ENCODE assay signal across 25 cellular contexts in the genomic region with DNA sequence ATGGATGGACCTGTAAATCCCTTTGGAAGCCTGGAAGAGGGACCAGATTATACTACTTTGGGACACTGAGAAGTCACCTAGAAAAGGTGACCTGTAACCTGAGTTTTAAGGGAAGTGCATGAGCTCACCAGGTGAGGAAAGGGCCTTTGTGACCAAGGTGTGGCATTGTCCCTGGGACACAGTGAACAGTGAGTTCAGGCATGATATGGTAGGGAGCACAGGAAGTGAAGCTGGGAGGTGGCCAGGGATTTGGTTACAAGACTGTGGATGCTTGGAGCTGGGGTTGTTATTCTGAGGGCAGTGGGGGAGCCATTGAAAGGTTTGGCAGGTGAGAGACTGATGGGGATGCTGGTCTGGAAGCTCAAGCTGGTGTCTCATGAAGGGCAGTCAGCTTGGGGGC. TPM values are rescaled to one million over a fixed set of nuclear protein-coding genes. Genes with fewer than 3 reads are reported as not detected.
A peak's percentile ranks its signal among the peaks of the same experiment; 100 is the strongest.
DNase-seq lines count a peak whose midpoint lies in the region; ATAC-seq and TF ChIP-seq lines count a peak whose summit lies in the region.
"Had no signal": no experiment of that assay in that cellular context is flagged by ENCODE, and none has a peak within 500 bp of the region (broad histone marks: within the 10 kb centered on the region; RNA-seq: fewer than 3 reads in every experiment).

No MANE protein-coding gene starts in this region.

- H3K27me3 Mint-ChIP-seq in endodermal cell (ENCODE audit: insufficient read depth): peaks cover 43% of the 10 kb centered on the region

- no peak for ATAC-seq in GM21360 (IDR thresholded peaks at IDR 0.05; ENCODE audit: unreplicated experiment)
- ATAC-seq: foreskin keratinocyte, T-helper 17 cell had no signal

- H3K9me3 ChIP-seq in endodermal cell (ENCODE audit: control insufficient read depth, low read length) (no peaks in the 10 kb centered on the region), transverse colon (no peaks in the 10 kb centered on the region), SK-N-SH (no peaks in the 10 kb centered on the region)
- H3K9me3 ChIP-seq: BE2C, SJCRH30 had no signal

- H3K4me3 ChIP-seq in endodermal cell (ENCODE audit: low read length): no peak overlapping the region
- H3K4me3 ChIP-seq in transverse colon: no peak overlapping the region
- no peak overlapping the region for H3K4me3 ChIP-seq in SK-N-SH (ENCODE audit: low read depth in 2 of 2, low read length in 1 of 2)
- H3K4me3 ChIP-seq: SJCRH30 had no signal

- H3K4me2 ChIP-seq in SK-N-SH: no peak overlapping the region

- no peaks in the 10 kb centered on the region for H3K79me2 ChIP-seq in SK-N-SH (ENCODE audit: insufficient read depth)

- POLR2A ChIA-PET in SK-N-SH (lab: Yijun Ruan, JAX): no interaction called here

- H3K9ac ChIP-seq in endodermal cell (ENCODE audit: extremely low read depth, low read length, poor library complexity, severe bottlenecking): no peak overlapping the region
- H3K9ac ChIP-seq in SK-N-SH: no peak overlapping the region

- no peak for TF ChIP-seq EP300 in transverse colon (IDR thresholded peaks at IDR 0.05; ENCODE audit: low read depth)
- no peak for TF ChIP-seq EP300 in SK-N-SH (IDR thresholded peaks at IDR 0.05; ENCODE audit: borderline replicate concordance in 1 of 2, low read depth in 1 of 2, low read length in 1 of 2)

- peaks cover 17% of the 10 kb centered on the region for H3K4me1 Mint-ChIP-seq in endodermal cell

- H3K36me3 Mint-ChIP-seq in endodermal cell (ENCODE audit: low read depth): no peaks in the 10 kb centered on the region

- TF ChIP-seq CTCF in endodermal cell (conservative IDR thresholded peaks at IDR 0.05) (no peak), transverse colon (IDR thresholded peaks at IDR 0.05) (no peak), SK-N-SH (IDR thresholded peaks at IDR 0.05) (no peak)

- H3K4me3 Mint-ChIP-seq in endodermal cell: no peak overlapping the region
- H3K4me3 Mint-ChIP-seq: T-helper 17 cell had no signal

- in situ Hi-C loops in transverse colon (cut with MboI; ENCODE audit: low pct_ligation_motif_present in 1 of 4, low pct_unique_long_range_greater_than_20kb in 1 of 4, low sequenced_read_pairs in 3 of 4): no loop called here

- no peaks in the 10 kb centered on the region for H3K9me2 ChIP-seq in SK-N-SH

- H3K27me3 ChIP-seq in endodermal cell (ENCODE audit: control insufficient read depth, insufficient read depth, low read length, poor library complexity, severe bottlenecking) (peaks cover 36% of the 10 kb centered on the region), transverse colon (peaks cover 27% of the 10 kb centered on the region), SK-N-SH (ENCODE audit: insufficient read depth) (no peaks in the 10 kb centered on the region; the same call in 1 of the 2 replicates)
- H3K27me3 ChIP-seq: foreskin keratinocyte, SJCRH30 had no signal

- no peaks in the 10 kb centered on the region for H3K36me3 ChIP-seq in endodermal cell (ENCODE audit: control insufficient read depth, insufficient read depth, low read length)
- H3K36me3 ChIP-seq in transverse colon: no peaks in the 10 kb centered on the region
- no peaks in the 10 kb centered on the region for H3K36me3 ChIP-seq in SK-N-SH (replicated peaks in 1 of 2; ENCODE audit: control insufficient read depth in 1 of 2, insufficient read depth in 2 of 2, low read length in 1 of 2)
- H3K36me3 ChIP-seq: BE2C, SJCRH30 had no signal

- DNase-seq in NCI-H345 (lab: John Stamatoyannopoulos, UW) (peak; percentile 45), NCI-H345 treated with DMSO at 0.1 percent for 48 hours (lab: John Stamatoyannopoulos, UW; ENCODE audit: unreplicated experiment) (no peak), NCI-H2081 (lab: John Stamatoyannopoulos, UW) (peak; percentile 41 to 72), endodermal cell (peak; percentile 85), transverse colon (peak; percentile 40), NCI-H187 (lab: John Stamatoyannopoulos, UW) (no peak), SK-N-SH (no peak)
- DNase-seq: activated CD4-positive, alpha-beta T cell treated with anti-CD3 and anti-CD28 coated beads, Interleukin-2, amount 50 U/mL, for 48 hours; activated naive CD4-positive, alpha-beta T cell treated with Interleukin-2 at 50 U/mL for 16 hours; amniotic stem cell; BE2C; foreskin keratinocyte; NCI-H1105 treated with DMSO at 0.1 percent for 48 hours; NCI-H446; stimulated activated CD4-positive, alpha-beta T cell treated with anti-CD3 and anti-CD28 coated beads, Interleukin-4, amount 100 ng/mL, for 4 hours; T-helper 17 cell had no signal

- no peaks in the 10 kb centered on the region for H4K20me1 ChIP-seq in SK-N-SH (ENCODE audit: insufficient read depth)

- TF ChIP-seq RAD21 in SK-N-SH (IDR thresholded peaks at IDR 0.05; ENCODE audit: low read length): no peak

- no peaks in the 10 kb centered on the region for H3K9me3 Mint-ChIP-seq in endodermal cell

- H3K27ac ChIP-seq in endodermal cell (ENCODE audit: low read depth, low read length): no peak overlapping the region
- H3K27ac ChIP-seq in transverse colon: no peak overlapping the region
- H3K27ac ChIP-seq in SK-N-SH (ENCODE audit: low read depth in 2 of 2, low read length in 1 of 2): no peak overlapping the region
- H3K27ac ChIP-seq: foreskin keratinocyte, SJCRH30, VCaP had no signal

- peaks cover 4% of the 10 kb centered on the region for H3F3A ChIP-seq in SK-N-SH (replicated peaks; ENCODE audit: insufficient read depth)

- no peak for TF ChIP-seq POLR2A in transverse colon (IDR thresholded peaks at IDR 0.05)

- H2AFZ ChIP-seq in SK-N-SH (ENCODE audit: low read depth): no peak overlapping the region

- H3K4me1 ChIP-seq in endodermal cell (ENCODE audit: control insufficient read depth, insufficient read depth, low read length) (no peaks in the 10 kb centered on the region), transverse colon (peaks cover 0 to 24% (median 7%) of the 10 kb centered on the region in 4 donors), SK-N-SH (ENCODE audit: control insufficient read depth in 1 of 2, insufficient read depth in 2 of 2, low read depth in 1 of 2, low read length in 1 of 2) (no peaks in the 10 kb centered on the region; a peak in 1 of 4 replicates)
- H3K4me1 ChIP-seq: BE2C, foreskin keratinocyte had no signal

- H3K27ac Mint-ChIP-seq in endodermal cell: peak overlapping the region; percentile 42
- H3K27ac Mint-ChIP-seq: T-helper 17 cell had no signal

- intact Hi-C loops in transverse colon (cut with DNase I; ENCODE audit: low total_unique reads): no loop called here

- CTCF ChIA-PET in SK-N-SH (lab: Yijun Ruan, JAX): interaction anchor here (1.8 to 5.0 kb wide), 5 partner anchors 19 to 44 kb away, joined by 9 to 42 read pairs (median 18); no protein-coding TSS in a partner anchor

TF ChIP-seq in SK-N-SH, 30 proteins besides CTCF, POLR2A, EP300 and RAD21 (continues in another document):
- TF ChIP-seq TEAD4 (IDR thresholded peaks at IDR 0.05; ENCODE audit: borderline replicate concordance, insufficient read depth) (no peak), TCF12 (IDR thresholded peaks at IDR 0.05) (no peak), GATA2 (CRISPR knock-in tag; IDR thresholded peaks at IDR 0.05) (no peak), RFX5 (IDR thresholded peaks at IDR 0.05; ENCODE audit: low read length) (no peak)
- TF ChIP-seq, protein P1, sequence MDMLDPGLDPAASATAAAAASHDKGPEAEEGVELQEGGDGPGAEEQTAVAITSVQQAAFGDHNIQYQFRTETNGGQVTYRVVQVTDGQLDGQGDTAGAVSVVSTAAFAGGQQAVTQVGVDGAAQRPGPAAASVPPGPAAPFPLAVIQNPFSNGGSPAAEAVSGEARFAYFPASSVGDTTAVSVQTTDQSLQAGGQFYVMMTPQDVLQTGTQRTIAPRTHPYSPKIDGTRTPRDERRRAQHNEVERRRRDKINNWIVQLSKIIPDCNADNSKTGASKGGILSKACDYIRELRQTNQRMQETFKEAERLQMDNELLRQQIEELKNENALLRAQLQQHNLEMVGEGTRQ (IDR thresholded peaks at IDR 0.05; ENCODE audit: borderline replicate concordance, low read depth, low read length): no peak
- TF ChIP-seq, protein P2, sequence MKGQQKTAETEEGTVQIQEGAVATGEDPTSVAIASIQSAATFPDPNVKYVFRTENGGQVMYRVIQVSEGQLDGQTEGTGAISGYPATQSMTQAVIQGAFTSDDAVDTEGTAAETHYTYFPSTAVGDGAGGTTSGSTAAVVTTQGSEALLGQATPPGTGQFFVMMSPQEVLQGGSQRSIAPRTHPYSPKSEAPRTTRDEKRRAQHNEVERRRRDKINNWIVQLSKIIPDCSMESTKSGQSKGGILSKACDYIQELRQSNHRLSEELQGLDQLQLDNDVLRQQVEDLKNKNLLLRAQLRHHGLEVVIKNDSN (IDR thresholded peaks at IDR 0.05; ENCODE audit: borderline replicate concordance, low read depth): no peak
- TF ChIP-seq, protein P3, sequence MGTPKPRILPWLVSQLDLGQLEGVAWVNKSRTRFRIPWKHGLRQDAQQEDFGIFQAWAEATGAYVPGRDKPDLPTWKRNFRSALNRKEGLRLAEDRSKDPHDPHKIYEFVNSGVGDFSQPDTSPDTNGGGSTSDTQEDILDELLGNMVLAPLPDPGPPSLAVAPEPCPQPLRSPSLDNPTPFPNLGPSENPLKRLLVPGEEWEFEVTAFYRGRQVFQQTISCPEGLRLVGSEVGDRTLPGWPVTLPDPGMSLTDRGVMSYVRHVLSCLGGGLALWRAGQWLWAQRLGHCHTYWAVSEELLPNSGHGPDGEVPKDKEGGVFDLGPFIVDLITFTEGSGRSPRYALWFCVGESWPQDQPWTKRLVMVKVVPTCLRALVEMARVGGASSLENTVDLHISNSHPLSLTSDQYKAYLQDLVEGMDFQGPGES (IDR thresholded peaks at IDR 0.05; ENCODE audit: low read depth, low read length): no peak

RNA-seq across cellular contexts. Expression of a gene that starts 2.5 kb away (rescaled TPM):
- total RNA-seq in endodermal cell (not detected), transverse colon (10 to 100 TPM in 1 of 4 donors, 1 to 10 TPM in 3; 7.1 to 24.8 (median 8.5) TPM)
- 0.28 TPM for polyA plus RNA-seq in endodermal cell (2013, experiment 1 of 2)
- polyA plus RNA-seq in endodermal cell (2013, experiment 2 of 2): 0.33 TPM
- polyA plus RNA-seq in SK-N-SH (2012; rRNA removed): not detected in 2 replicates
- not detected in 2 replicates for polyA plus RNA-seq in SK-N-SH (2012; cell fraction: cytosol; rRNA removed)
- polyA plus RNA-seq in SK-N-SH (2012; cell fraction: nucleus; rRNA removed): not detected in 2 replicates
- total RNA-seq: A172, cardiac septum, epithelial cell of proximal tubule, G401, SJCRH30, T-helper 17 cell, urinary bladder had no signal

RNA-seq across cellular contexts. Expression of a gene that starts 20.8 kb away (rescaled TPM):
- total RNA-seq in endodermal cell: under 1 TPM; 0.13 to 0.20 TPM
- not detected for polyA plus RNA-seq in endodermal cell (2013, experiment 1 of 2)
- polyA plus RNA-seq in endodermal cell (2013, experiment 2 of 2): 0.04 TPM
- total RNA-seq in transverse colon: not detected
- polyA plus RNA-seq in SK-N-SH (2012; rRNA removed): not detected in 2 replicates
- polyA plus RNA-seq in SK-N-SH (2012; cell fraction: cytosol; rRNA removed): not detected in 2 replicates
- not detected in 2 replicates for polyA plus RNA-seq in SK-N-SH (2012; cell fraction: nucleus; rRNA removed)
- total RNA-seq: A172, cardiac septum, epithelial cell of proximal tubule, foreskin keratinocyte, G401, lower leg skin, SJCRH30, urinary bladder had no signal
- polyA plus RNA-seq: foreskin keratinocyte, urinary bladder had no signal

Comparison
In these comparisons a context has a peak if more than half of its experiments do, and no peak if none do; other contexts are left out.
1. DNase-seq: peak in NCI-H345 (single experiment), NCI-H2081 (2 of 2), endodermal cell (single experiment) and transverse colon (single experiment); none in NCI-H345 treated with DMSO at 0.1 percent for 48 hours (single experiment), NCI-H187 (0 of 2) and SK-N-SH (single experiment).
2. RNA of a gene that starts 2.5 kb away (total RNA-seq): 7.1 to 24.8 TPM in transverse colon; not detected in endodermal cell; every median in the first group is over 4 times any median in the second.